ENCODE assay signal across 8 cellular contexts in the genomic region with DNA sequence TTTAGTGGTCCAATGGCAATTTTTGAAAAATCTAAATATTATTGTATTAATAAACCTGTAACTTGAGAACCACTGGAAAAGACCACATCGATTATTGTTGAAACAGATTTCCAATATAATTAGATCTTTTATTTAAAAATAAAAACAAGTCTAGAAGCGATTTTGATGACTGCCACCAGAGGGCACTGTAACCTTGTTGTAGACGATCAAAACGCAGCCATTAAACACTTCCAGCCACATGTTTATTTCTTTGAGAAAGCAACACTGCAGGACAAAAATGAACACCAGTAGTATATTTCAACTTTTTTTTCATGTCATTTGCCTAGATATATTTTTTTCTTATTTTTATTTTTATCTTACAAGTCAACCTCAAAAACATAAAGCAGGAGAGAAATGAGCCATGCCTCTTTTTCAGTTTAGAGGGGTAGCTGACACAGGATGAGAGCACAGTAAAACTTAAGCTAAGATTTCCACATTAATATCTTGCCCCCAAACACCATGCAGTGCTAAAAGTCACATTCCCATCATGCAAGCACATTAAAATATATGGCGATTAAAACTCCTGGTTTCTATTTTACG.
DNase-seq lines count a peak whose midpoint lies in the region; ATAC-seq and TF ChIP-seq lines count a peak whose summit lies in the region.

No MANE protein-coding gene starts in this region.

- H3K4me1 Mint-ChIP-seq in activated CD4-positive, alpha-beta T cell treated with anti-CD3 and anti-CD28 coated beads, Interleukin-2, amount 10 ng/mL, durations not matched to agents 24 days and 14 days: peaks cover 25% of the 10 kb centered on the region
- H3K4me1 Mint-ChIP-seq in naive B cell: peaks cover 17 to 29% (median 18%) of the 10 kb centered on the region in 3 donors

- ATAC-seq in naive B cell (ENCODE audit: low read depth in 2 of 2) (no peak), GM18907 (IDR thresholded peaks at IDR 0.05; ENCODE audit: unreplicated experiment) (no peak)

- peaks cover under 1% of the 10 kb centered on the region for H3K27me3 Mint-ChIP-seq in activated CD4-positive, alpha-beta T cell treated with anti-CD3 and anti-CD28 coated beads, Interleukin-2, amount 10 ng/mL, durations not matched to agents 24 days and 14 days
- H3K27me3 Mint-ChIP-seq in naive B cell: peaks cover 0 to 15% (median 5%) of the 10 kb centered on the region in 3 donors

- no peaks in the 10 kb centered on the region for H3K27me3 ChIP-seq in suprapubic skin

- no peak overlapping the region for H3K27ac Mint-ChIP-seq in activated CD4-positive, alpha-beta T cell treated with anti-CD3 and anti-CD28 coated beads, Interleukin-2, amount 10 ng/mL, durations not matched to agents 24 days and 14 days
- peak overlapping the region in 1 of 6 donors; percentile 49 for H3K27ac Mint-ChIP-seq in naive B cell

- WGBS in suprapubic skin: 27% methylated on average over 6 of the region's 6 CpGs

- no peak overlapping the region for H3K4me3 Mint-ChIP-seq in activated CD4-positive, alpha-beta T cell treated with anti-CD3 and anti-CD28 coated beads, Interleukin-2, amount 10 ng/mL, durations not matched to agents 24 days and 14 days
- no peak overlapping the region for H3K4me3 Mint-ChIP-seq in naive B cell

- H3K9me3 Mint-ChIP-seq in activated CD4-positive, alpha-beta T cell treated with anti-CD3 and anti-CD28 coated beads, Interleukin-2, amount 10 ng/mL, durations not matched to agents 24 days and 14 days: no peaks in the 10 kb centered on the region
- no peaks in the 10 kb centered on the region for H3K9me3 Mint-ChIP-seq in naive B cell

- intact Hi-C loops in activated CD4-positive, alpha-beta T cell treated with anti-CD3 and anti-CD28 coated beads, Interleukin-2, amount 10 ng/mL, durations not matched to agents 24 days and 14 days (cut with micrococcal nuclease): loop anchor here (1.0 to 10.0 kb wide), 5 partner anchors 216 to 650 kb away; no protein-coding TSS in a partner anchor

- no peak overlapping the region for H3K27ac ChIP-seq in suprapubic skin

- peak; percentile 33 for DNase-seq in AG08395 (ENCODE audit: low spot score)
- peak; percentile 16 for DNase-seq in GM13977 (ENCODE audit: low spot score)
- DNase-seq in NCI-H345 treated with DMSO at 0.1 percent for 48 hours (lab: John Stamatoyannopoulos, UW; ENCODE audit: unreplicated experiment): peak; percentile 50
- DNase-seq in activated CD4-positive, alpha-beta T cell treated with anti-CD3 and anti-CD28 coated beads, Interleukin-2, amount 10 ng/mL, durations not matched to agents 24 days and 14 days: peak; percentile 86
- peak; percentile 90 for DNase-seq in dermis blood vessel endothelial cell
- peak; percentile 37 for DNase-seq in naive B cell
- DNase-seq in suprapubic skin (ENCODE audit: low spot score in 2 of 2): peak in 1 of 2 donors; percentile 67

- TF ChIP-seq POLR2A in suprapubic skin (IDR thresholded peaks at IDR 0.05): no peak

- H3K36me3 Mint-ChIP-seq in activated CD4-positive, alpha-beta T cell treated with anti-CD3 and anti-CD28 coated beads, Interleukin-2, amount 10 ng/mL, durations not matched to agents 24 days and 14 days (ENCODE audit: low read depth): no peaks in the 10 kb centered on the region
- H3K36me3 Mint-ChIP-seq in naive B cell: no peaks in the 10 kb centered on the region

- in situ Hi-C loops in GM13977 (cut with MboI; ENCODE audit: low pct_unique_long_range_greater_than_20kb, low sequenced_read_pairs, unreplicated experiment): loop anchor here (10.0 to 25.0 kb wide), 2 partner anchors 210 to 508 kb away; no protein-coding TSS in a partner anchor

- TF ChIP-seq EP300 in suprapubic skin (IDR thresholded peaks at IDR 0.05): no peak

- TF ChIP-seq CTCF in GM13977 (IDR thresholded peaks at IDR 0.05; ENCODE audit: extremely low read depth, insufficient read depth, missing control alignments) (peak; percentile 51), suprapubic skin (IDR thresholded peaks at IDR 0.05) (peak; percentile 54 to 68)

- no peak overlapping the region for H3K4me3 ChIP-seq in suprapubic skin

- peaks cover 4% of the 10 kb centered on the region for H3K4me1 ChIP-seq in suprapubic skin

- no peaks in the 10 kb centered on the region for H3K36me3 ChIP-seq in suprapubic skin

- H3K9me3 ChIP-seq in suprapubic skin: no peaks in the 10 kb centered on the region
